In genomic region chr10:63703113-63703670, GRCh38 we compare ENCODE assay signal across 11 cellular contexts.
A peak's percentile ranks its signal among the peaks of the same experiment; 100 is the strongest.
DNase-seq lines count a peak whose midpoint lies in the region; ATAC-seq, FAIRE-seq and TF ChIP-seq lines count a peak whose summit lies in the region.
"Had no signal": no experiment of that assay in that cellular context is flagged by ENCODE, and none has a peak within 500 bp of the region (broad histone marks: within the 10 kb centered on the region; RNA-seq: fewer than 3 reads in every experiment).

No MANE protein-coding gene starts in this region.

- H3K27me3 ChIP-seq in GM23248 (replicated peaks; ENCODE audit: insufficient read depth) (no peaks in the 10 kb centered on the region), keratinocyte (ENCODE audit: control insufficient read depth, extremely low read depth, insufficient read depth, low read length) (no peaks in the 10 kb centered on the region)

- dilution Hi-C loops in keratinocyte (cut with MboI; ENCODE audit: extremely low pct_ligation_motif_present, low sequenced_read_pairs): no loop called here

- H3K9me2 ChIP-seq in GM23248 (ENCODE audit: insufficient read depth): no peaks in the 10 kb centered on the region
- H3K9me2 ChIP-seq in OCI-LY7 (ENCODE audit: insufficient read depth, low read length): no peaks in the 10 kb centered on the region

- 95 to 97% methylated on average over 4 of the region's 4 CpGs for WGBS in GM23248 (ENCODE audit: low coverage in 1 of 2, low lambda C conversion rate in 2 of 2, missing lambda C conversion rate in 2 of 2), 2 experiments

- intact Hi-C loops in OCI-LY7 (cut with micrococcal nuclease; ENCODE audit: unreplicated experiment): no loop called here

- no peaks in the 10 kb centered on the region for H3K9me1 ChIP-seq in keratinocyte (ENCODE audit: control insufficient read depth, extremely low read depth, insufficient read depth, low read length)

- no peak overlapping the region for H3K4me2 ChIP-seq in GM23248 (ENCODE audit: unreplicated experiment)
- H3K4me2 ChIP-seq in OCI-LY7 (ENCODE audit: low read length): peak overlapping the region; percentile 44; the same call in 1 of the 2 replicates
- no peak overlapping the region for H3K4me2 ChIP-seq in keratinocyte (ENCODE audit: control insufficient read depth, extremely low read depth, insufficient read depth, low read depth, low read length)

- H3F3A ChIP-seq in GM23248 (ENCODE audit: insufficient read depth): peaks cover 46% of the 10 kb centered on the region

- H3K27ac ChIP-seq in GM23248: no peak overlapping the region
- H3K27ac ChIP-seq in OCI-LY7 (ENCODE audit: low read depth, low read length, poor library complexity, severe bottlenecking): peak overlapping the region; percentile 5
- H3K27ac ChIP-seq in keratinocyte (ENCODE audit: control insufficient read depth, insufficient read depth, low read length): no peak overlapping the region
- no peak overlapping the region for H3K27ac ChIP-seq in caudate nucleus (ENCODE audit: low read depth, low read length)

- H3K9me3 ChIP-seq in GM23248 (ENCODE audit: low read depth) (no peaks in the 10 kb centered on the region), OCI-LY7 (ENCODE audit: low read length) (no peaks in the 10 kb centered on the region), keratinocyte (ENCODE audit: control insufficient read depth, low read depth, low read length) (no peaks in the 10 kb centered on the region)

- no peak for TF ChIP-seq CTCF in OCI-LY7 (conservative IDR thresholded peaks at IDR 0.05; ENCODE audit: low read length)
- TF ChIP-seq CTCF in keratinocyte (optimal IDR thresholded peaks at IDR 0.05 in 1 of 3, IDR thresholded peaks at IDR 0.05 in 1 of 3, conservative IDR thresholded peaks at IDR 0.05 in 1 of 3; ENCODE audit: extremely low read depth in 1 of 3, insufficient read depth in 2 of 3, low read length in 3 of 3): no peak

- no TSS peak for BruUV-seq in OCI-LY7 (replicated peaks; lab: Mats Ljungman, UMichigan)

- H3K79me2 ChIP-seq in GM23248 (ENCODE audit: insufficient read depth): no peaks in the 10 kb centered on the region
- H3K79me2 ChIP-seq in OCI-LY7 (ENCODE audit: insufficient read depth, low read depth, low read length): no peaks in the 10 kb centered on the region
- no peaks in the 10 kb centered on the region for H3K79me2 ChIP-seq in keratinocyte (ENCODE audit: control insufficient read depth, insufficient read depth, low read length)

- no peak for ATAC-seq in GM21381 (IDR thresholded peaks at IDR 0.05; ENCODE audit: unreplicated experiment)
- ATAC-seq: activated CD8-positive, alpha-beta T cell treated with anti-CD3 and anti-CD28 coated beads, Interleukin-2, amount 10 ng/mL, durations not matched to agents 7 days and 5 days had no signal

- POLR2A ChIA-PET in OCI-LY7 (lab: Charles Lee): interaction anchor here (0.6 to 1.0 kb wide), 4 partner anchors 9 to 535 kb away, joined by 3 to 4 read pairs (median 4); no protein-coding TSS in a partner anchor

- peak overlapping the region; percentile 37; the same call in 1 of the 2 replicates for H2AFZ ChIP-seq in GM23248
- peak overlapping the region; percentile 86 for H2AFZ ChIP-seq in OCI-LY7 (ENCODE audit: low read length)
- peak overlapping the region; percentile 55 for H2AFZ ChIP-seq in keratinocyte (ENCODE audit: control insufficient read depth, low read length)

- H4K20me1 ChIP-seq in GM23248 (ENCODE audit: insufficient read depth) (no peaks in the 10 kb centered on the region), OCI-LY7 (ENCODE audit: insufficient read depth, low read length) (no peaks in the 10 kb centered on the region), keratinocyte (ENCODE audit: control insufficient read depth, extremely low read depth, insufficient read depth, low read length) (no peaks in the 10 kb centered on the region)

- H3K36me3 ChIP-seq in GM23248 (ENCODE audit: low read depth) (no peaks in the 10 kb centered on the region), OCI-LY7 (ENCODE audit: insufficient read depth, low read length) (no peaks in the 10 kb centered on the region), keratinocyte (ENCODE audit: control insufficient read depth in 2 of 2, extremely low read depth in 1 of 2, insufficient read depth in 2 of 2, low read length in 2 of 2) (no peaks in the 10 kb centered on the region)

- peaks cover 41% of the 10 kb centered on the region for H3K4me1 ChIP-seq in GM23248 (ENCODE audit: insufficient read depth)
- H3K4me1 ChIP-seq in OCI-LY7 (ENCODE audit: insufficient read depth, low read length, poor library complexity, severe bottlenecking): peaks cover 41% of the 10 kb centered on the region
- peaks cover 45% of the 10 kb centered on the region for H3K4me1 ChIP-seq in keratinocyte (ENCODE audit: control insufficient read depth, extremely low read depth, insufficient read depth, low read length)

- in situ Hi-C loops in GM23248 (cut with MboI): no loop called here

- CTCF ChIA-PET in OCI-LY7 (lab: Charles Lee; ENCODE audit: unreplicated experiment): interaction anchor here (0.7 kb wide), 1 partner anchor 571 kb away, joined by 3 read pairs; no protein-coding TSS in a partner anchor

- H3K4me3 ChIP-seq in GM23248 (no peak overlapping the region), OCI-LY7 (ENCODE audit: low read depth, low read length, poor library complexity, severe bottlenecking) (no peak overlapping the region), keratinocyte (ENCODE audit: control insufficient read depth in 2 of 3, extremely low read depth in 1 of 3, insufficient read depth in 2 of 3, low read depth in 1 of 3, low read length in 3 of 3) (no peak overlapping the region)

- FAIRE-seq in keratinocyte (lab: Jason Lieb, UNC): no peak

- peak; percentile 92 for DNase-seq in CD1c-positive myeloid dendritic cell (ENCODE audit: extremely low spot score)
- no peak for DNase-seq in GM23248
- DNase-seq in OCI-LY7 (ENCODE audit: low spot score): peak; percentile 62
- DNase-seq in keratinocyte (ENCODE audit: low read depth, low spot score): no peak
- DNase-seq in dedifferentiated amniotic fluid mesenchymal stem cell (ENCODE audit: extremely low spot score): no peak
- no peak for DNase-seq in caudate nucleus (lab: John Stamatoyannopoulos, UW)
- DNase-seq in activated naive CD4-positive, alpha-beta T cell treated with anti-CD3 and anti-CD28 coated beads, Interleukin-2, amount 50 U/mL, for 16 hours: no peak
- DNase-seq: activated CD8-positive, alpha-beta T cell treated with anti-CD3 and anti-CD28 coated beads, Interleukin-2, amount 10 ng/mL, durations not matched to agents 7 days and 5 days; effector memory CD4-positive, alpha-beta T cell; stimulated activated CD8-positive, alpha-beta memory T cell treated with anti-CD3 and anti-CD28 coated beads, Interleukin-4, amount 100 ng/mL, for 48 hours had no signal

- H3K9ac ChIP-seq in GM23248 (no peak overlapping the region), keratinocyte (ENCODE audit: control insufficient read depth, extremely low read depth, insufficient read depth, low read length) (no peak overlapping the region)

Comparison
In these comparisons a context has a peak if more than half of its experiments do, and no peak if none do; other contexts are left out.
1. DNase-seq: peak in CD1c-positive myeloid dendritic cell (single experiment) and OCI-LY7 (single experiment); none in GM23248 (single experiment), keratinocyte (single experiment), dedifferentiated amniotic fluid mesenchymal stem cell (single experiment), caudate nucleus (0 of 61) and activated naive CD4-positive, alpha-beta T cell treated with anti-CD3 and anti-CD28 coated beads, Interleukin-2, amount 50 U/mL, for 16 hours (single experiment).
2. Peak in every context shown above with its lines, with median percentiles within 50 percentile points of each other: H2AFZ ChIP-seq.